8 cellular contexts compared by ENCODE assay signal in the genomic region with DNA sequence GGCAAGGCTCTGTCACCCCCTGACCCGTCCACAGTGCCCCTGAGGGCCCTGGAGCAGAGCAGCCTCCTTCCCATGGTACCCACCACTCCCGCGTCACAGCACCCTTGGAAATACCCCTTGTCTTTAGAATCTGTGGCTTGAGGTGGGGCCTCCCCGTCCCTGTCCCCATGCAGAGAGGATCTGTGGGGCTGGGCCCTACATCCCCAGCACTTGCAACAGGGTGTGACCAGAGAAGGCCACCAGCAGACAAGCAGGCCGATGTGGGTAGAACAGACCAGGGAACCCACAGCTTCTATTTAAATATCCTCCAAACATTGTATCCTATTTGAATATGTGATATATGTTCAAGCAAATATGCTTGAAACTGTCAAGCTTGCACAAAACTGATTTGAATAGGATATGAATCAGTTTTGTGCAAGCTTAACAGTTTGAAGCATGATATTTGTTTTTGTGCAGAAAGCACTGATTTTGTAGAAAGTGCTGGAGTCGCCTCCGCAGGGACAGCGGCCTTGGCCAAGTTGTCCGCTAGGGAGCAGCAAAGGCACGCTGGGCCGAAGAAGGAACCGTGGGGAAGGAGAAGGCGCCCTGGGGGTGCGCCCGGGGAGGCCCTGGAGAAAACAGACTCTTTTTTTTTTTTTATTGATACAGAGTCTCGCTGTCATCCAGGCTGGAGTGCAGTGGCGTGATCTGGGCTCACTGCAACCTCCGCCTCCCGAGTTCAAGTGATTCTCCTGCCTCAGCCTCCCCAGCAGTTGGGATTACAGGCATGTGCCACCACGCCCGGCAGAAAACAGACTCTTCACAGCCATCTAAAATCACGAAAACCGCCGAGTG. TPM values are rescaled to one million over a fixed set of nuclear protein-coding genes. Genes with fewer than 3 reads are reported as not detected.
DNase-seq lines count a peak whose midpoint lies in the region; ATAC-seq and TF ChIP-seq lines count a peak whose summit lies in the region.

No MANE protein-coding gene starts in this region.

- ATAC-seq in GM19463 (IDR thresholded peaks at IDR 0.05; ENCODE audit: unreplicated experiment): peak; percentile 73
- peak; percentile 68 for ATAC-seq in stimulated activated effector memory CD8-positive, alpha-beta T cell treated with anti-CD3 and anti-CD28 coated beads, Interleukin-12 subunit alpha, Interleukin-12 subunit beta, amount 100 ng/mL, for 72 hours

- no peak overlapping the region for H3K4me3 ChIP-seq in kidney epithelial cell (ENCODE audit: low read depth, low read length)

- H3K36me3 Mint-ChIP-seq in stimulated activated effector memory CD8-positive, alpha-beta T cell treated with anti-CD3 and anti-CD28 coated beads, Interleukin-12 subunit alpha, Interleukin-12 subunit beta, amount 100 ng/mL, for 72 hours: no peaks in the 10 kb centered on the region

- DNase-seq in DMS114 treated with DMSO at 0.1 percent for 48 hours (lab: John Stamatoyannopoulos, UW; ENCODE audit: unreplicated experiment): peak; percentile 37
- peak; percentile 65 for DNase-seq in NCI-H460 (ENCODE audit: extremely low read depth, low read depth)
- DNase-seq in anterior cingulate cortex (lab: John Stamatoyannopoulos, UW): peak in 46 of 58 donors; percentile 18 to 72 (median 42)
- DNase-seq in kidney epithelial cell (ENCODE audit: low read depth): no peak
- DNase-seq in stimulated activated effector memory CD8-positive, alpha-beta T cell treated with anti-CD3 and anti-CD28 coated beads, Interleukin-12 subunit alpha, Interleukin-12 subunit beta, amount 100 ng/mL, for 72 hours (ENCODE audit: low spot score in 2 of 2): peak; percentile 22 to 65
- DNase-seq in NCI-H226: no peak
- no peak for DNase-seq in NK-92 treated with Interleukin-12 subunit alpha and Interleukin-12 subunit beta, amount 100 ng/mL, for 24 hours (lab: John Stamatoyannopoulos, UW)

- H3K9me3 Mint-ChIP-seq in stimulated activated effector memory CD8-positive, alpha-beta T cell treated with anti-CD3 and anti-CD28 coated beads, Interleukin-12 subunit alpha, Interleukin-12 subunit beta, amount 100 ng/mL, for 72 hours: no peaks in the 10 kb centered on the region

- peaks cover 13% of the 10 kb centered on the region for H3K4me1 Mint-ChIP-seq in stimulated activated effector memory CD8-positive, alpha-beta T cell treated with anti-CD3 and anti-CD28 coated beads, Interleukin-12 subunit alpha, Interleukin-12 subunit beta, amount 100 ng/mL, for 72 hours

- peaks cover 5% of the 10 kb centered on the region for H3K27me3 ChIP-seq in kidney epithelial cell (ENCODE audit: control insufficient read depth, insufficient read depth, low read length)

- peak; percentile 87 for TF ChIP-seq CTCF in kidney epithelial cell (IDR thresholded peaks at IDR 0.05; ENCODE audit: insufficient read depth, low read length, poor library complexity, severe bottlenecking)

- H3K36me3 ChIP-seq in kidney epithelial cell (ENCODE audit: control insufficient read depth, insufficient read depth, low read length): no peaks in the 10 kb centered on the region

- H3K27ac Mint-ChIP-seq in stimulated activated effector memory CD8-positive, alpha-beta T cell treated with anti-CD3 and anti-CD28 coated beads, Interleukin-12 subunit alpha, Interleukin-12 subunit beta, amount 100 ng/mL, for 72 hours: no peak overlapping the region

- H3K4me3 Mint-ChIP-seq in stimulated activated effector memory CD8-positive, alpha-beta T cell treated with anti-CD3 and anti-CD28 coated beads, Interleukin-12 subunit alpha, Interleukin-12 subunit beta, amount 100 ng/mL, for 72 hours: no peak overlapping the region

RNA-seq across cellular contexts. Expression of a gene that starts 2.2 kb away (rescaled TPM):
- total RNA-seq in NCI-H460 (2014; rRNA removed; shearing (Covaris generic)): 2.1 and 2.7 TPM in 2 replicates
- polyA plus RNA-seq in NCI-H460 (2014; cell fraction: nucleus; rRNA removed): 2.2 and 8.6 TPM in 2 replicates
- 3.8 and 5.1 TPM in 2 replicates for total RNA-seq in kidney epithelial cell

Comparison
In these comparisons a context has a peak if more than half of its experiments do, and no peak if none do; other contexts are left out.
1. DNase-seq: peak in DMS114 treated with DMSO at 0.1 percent for 48 hours (single experiment), NCI-H460 (single experiment), anterior cingulate cortex (46 of 58) and stimulated activated effector memory CD8-positive, alpha-beta T cell treated with anti-CD3 and anti-CD28 coated beads, Interleukin-12 subunit alpha, Interleukin-12 subunit beta, amount 100 ng/mL, for 72 hours (2 of 2); none in kidney epithelial cell (single experiment), NCI-H226 (single experiment) and NK-92 treated with Interleukin-12 subunit alpha and Interleukin-12 subunit beta, amount 100 ng/mL, for 24 hours (single experiment).